In genomic region chr16:268141-269053, GRCh38 we compare ENCODE assay signal across 22 cellular contexts. TPM values are rescaled to one million over a fixed set of nuclear protein-coding genes. Genes with fewer than 3 reads are reported as not detected.
DNase-seq lines count a peak whose midpoint lies in the region; FAIRE-seq and TF ChIP-seq lines count a peak whose summit lies in the region.
"Had no signal": no experiment of that assay in that cellular context is flagged by ENCODE, and none has a peak within 500 bp of the region (broad histone marks: within the 10 kb centered on the region; RNA-seq: fewer than 3 reads in every experiment).

No MANE protein-coding gene starts in this region.

- H3K4me3 ChIP-seq in epithelial cell of esophagus (ENCODE audit: low read length) (no peak overlapping the region), small intestine (ENCODE audit: low read depth in 1 of 2, low read length in 2 of 2) (peak overlapping the region in 1 of 2 donors; percentile 56)
- H3K4me3 ChIP-seq: BLaER1, heart left ventricle, skin epidermis, suprapubic skin had no signal

- peak overlapping the region; percentile 89 to 94 for H3K27ac ChIP-seq in small intestine (ENCODE audit: low read depth in 1 of 2, low read length in 1 of 2)
- H3K27ac ChIP-seq: BLaER1, heart left ventricle, suprapubic skin had no signal

- FAIRE-seq in small intestine (lab: Jason Lieb, UNC), result no peak
- FAIRE-seq: GM18507 had no signal

- peak; percentile 28 for DNase-seq in NCI-H1105 treated with DMSO at 0.1 percent for 48 hours (lab: John Stamatoyannopoulos, UW)
- no peak for DNase-seq in NCI-H1105 (lab: John Stamatoyannopoulos, UW)
- peak; percentile 36 for DNase-seq in NCI-H1092 treated with DMSO at 0.1 percent for 48 hours (lab: John Stamatoyannopoulos, UW)
- DNase-seq in epithelial cell of esophagus (ENCODE audit: low read depth), result peak; percentile 35
- peak; percentile 96 for DNase-seq in small intestine
- no peak for DNase-seq in GM19238 (ENCODE audit: insufficient read length, low spot score)
- no peak for DNase-seq in activated T-cell treated with anti-CD3 and anti-CD28 coated beads, Interleukin-2, amount 50 U/mL, for 48 hours
- DNase-seq in HK-2 (ENCODE audit: unreplicated experiment), result no peak
- DNase-seq: activated CD4-positive, alpha-beta T cell treated with anti-CD3 and anti-CD28 coated beads, Interleukin-2, amount 10 ng/mL, durations not matched to agents 7 days and 5 days; activated naive CD4-positive, alpha-beta T cell treated with anti-CD3 and anti-CD28 coated beads for 36 hours; cerebellar nuclear complex; DND-41; GOT3; heart left ventricle; MV-4-11; naive thymus-derived CD4-positive, alpha-beta T cell; stimulated activated CD4-positive, alpha-beta T cell treated with anti-CD3 and anti-CD28 coated beads, Interleukin-4, amount 100 ng/mL, for 24 hours had no signal

- H3K36me3 ChIP-seq in small intestine (ENCODE audit: control insufficient read depth in 2 of 2, insufficient read depth in 2 of 2, low read length in 2 of 2), result peaks cover 0 to 11% of the 10 kb centered on the region in 2 donors

- no peaks in the 10 kb centered on the region for H3K9me3 ChIP-seq in small intestine (ENCODE audit: control insufficient read depth, low read depth)
- H3K9me3 ChIP-seq: BLaER1, heart left ventricle, suprapubic skin had no signal

- H3K27me3 ChIP-seq in small intestine (ENCODE audit: control insufficient read depth in 2 of 2, insufficient read depth in 2 of 2, low read length in 2 of 2), result no peaks in the 10 kb centered on the region
- H3K27me3 ChIP-seq: heart left ventricle, suprapubic skin had no signal

- H3K4me1 ChIP-seq in small intestine (ENCODE audit: control insufficient read depth in 2 of 2, insufficient read depth in 1 of 2, low read depth in 1 of 2, low read length in 1 of 2), result peaks cover 2 to 4% of the 10 kb centered on the region in 2 donors
- H3K4me1 ChIP-seq: BLaER1, heart left ventricle had no signal

- WGBS in small intestine, 3 donors, result 18 to 54% (median 34%) methylated on average over 38 to 40 of the region's 40 CpGs

- TF ChIP-seq CTCF in epithelial cell of esophagus (IDR thresholded peaks at IDR 0.05; ENCODE audit: insufficient read depth, low read depth, low read length, missing control alignments), result no peak

RNA-seq across cellular contexts. Expression of gene RGS11, which starts 7.3 kb away (rescaled TPM):
- 10 to 100 TPM in 2 of 3 donors, 1 to 10 TPM in 1; 3.6 to 20.1 (median 11.1) TPM for polyA plus RNA-seq in small intestine
- polyA plus RNA-seq: IgD-negative memory B cell; naive thymus-derived CD4-positive, alpha-beta T cell had no signal

RNA-seq across cellular contexts. Expression of gene ARHGDIG, which starts 12.0 kb away (rescaled TPM):
- 10 to 100 TPM; 14.1 to 81.6 (median 14.3) TPM for polyA plus RNA-seq in small intestine
- polyA plus RNA-seq: IgD-negative memory B cell; naive thymus-derived CD4-positive, alpha-beta T cell had no signal

RNA-seq across cellular contexts. Expression of gene PDIA2, which starts 14.6 kb away (rescaled TPM):
- 10 to 100 TPM; 12.3 to 46.1 (median 44.9) TPM for polyA plus RNA-seq in small intestine
- polyA plus RNA-seq: IgD-negative memory B cell; naive thymus-derived CD4-positive, alpha-beta T cell had no signal

RNA-seq across cellular contexts. Expression of gene FAM234A, which starts 33.8 kb away (rescaled TPM):
- 100 to 1,000 TPM in 1 of 3 donors, 10 to 100 TPM in 2; 56.5 to 107 (median 57.9) TPM for polyA plus RNA-seq in small intestine

RNA-seq across cellular contexts. Expression of gene LUC7L, which starts 39.1 kb away (rescaled TPM):
- 100 to 1,000 TPM in 2 of 3 donors, 10 to 100 TPM in 1; 56.6 to 136 (median 115) TPM for polyA plus RNA-seq in small intestine

Comparison
In these comparisons a context has a peak if more than half of its experiments do, and no peak if none do; other contexts are left out.
1. DNase-seq: peak in NCI-H1105 treated with DMSO at 0.1 percent for 48 hours (single experiment), NCI-H1092 treated with DMSO at 0.1 percent for 48 hours (single experiment), epithelial cell of esophagus (single experiment) and small intestine (single experiment); none in NCI-H1105 (single experiment), GM19238 (single experiment), activated T-cell treated with anti-CD3 and anti-CD28 coated beads, Interleukin-2, amount 50 U/mL, for 48 hours (0 of 2) and HK-2 (single experiment).